ENCODE assay signal across 15 cellular contexts in the genomic region with DNA sequence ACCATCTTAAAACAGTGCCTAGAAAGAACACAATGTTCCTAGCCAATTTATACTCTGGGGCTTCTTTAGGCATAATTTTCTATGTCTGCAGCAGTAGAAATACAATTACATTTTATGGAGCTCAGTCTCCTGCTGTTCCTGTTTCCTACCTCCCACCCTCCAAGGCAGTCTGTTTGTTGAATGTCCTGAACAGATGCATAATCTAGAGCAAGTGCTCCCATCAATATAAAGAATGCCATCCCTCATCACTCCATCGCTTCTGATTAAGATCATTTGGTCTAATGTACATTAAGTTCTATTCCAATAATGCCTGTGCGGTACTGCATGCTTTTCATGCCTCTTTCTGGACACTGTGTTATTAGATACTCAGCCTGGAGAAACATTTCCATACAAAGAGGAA.
DNase-seq lines count a peak whose midpoint lies in the region; ATAC-seq lines count a peak whose summit lies in the region.
"Had no signal": no experiment of that assay in that cellular context is flagged by ENCODE, and none has a peak within 500 bp of the region (broad histone marks: within the 10 kb centered on the region; RNA-seq: fewer than 3 reads in every experiment).

No MANE protein-coding gene starts in this region.

- no peak for ATAC-seq in CD4-positive, CD25-positive, alpha-beta regulatory T cell (ENCODE audit: low read depth in 2 of 2)
- ATAC-seq in naive thymus-derived CD4-positive, alpha-beta T cell = no peak
- ATAC-seq in GM19395 (IDR thresholded peaks at IDR 0.05; ENCODE audit: unreplicated experiment) (no peak), GM21717 (IDR thresholded peaks at IDR 0.05; ENCODE audit: unreplicated experiment) (no peak), GM19463 (IDR thresholded peaks at IDR 0.05; ENCODE audit: unreplicated experiment) (no peak)
- ATAC-seq: GM23338 had no signal

- H3K4me3 Mint-ChIP-seq in activated naive CD4-positive, alpha-beta T cell treated with anti-CD3 and anti-CD28 coated beads, Interleukin-2, amount 10 ng/mL, durations not matched to agents 7 days and 5 days = no peak overlapping the region
- H3K4me3 Mint-ChIP-seq in CD4-positive, CD25-positive, alpha-beta regulatory T cell = peak overlapping the region in 1 of 4 donors; percentile 15
- peak overlapping the region; percentile 26 to 74 (median 66) for H3K4me3 Mint-ChIP-seq in naive thymus-derived CD4-positive, alpha-beta T cell
- H3K4me3 Mint-ChIP-seq: B cell, GM23338 had no signal

- H3K27ac Mint-ChIP-seq in activated naive CD4-positive, alpha-beta T cell treated with anti-CD3 and anti-CD28 coated beads, Interleukin-2, amount 10 ng/mL, durations not matched to agents 7 days and 5 days = peak overlapping the region; percentile 65
- H3K27ac Mint-ChIP-seq in CD4-positive, CD25-positive, alpha-beta regulatory T cell = peak overlapping the region in 2 of 3 donors; percentile 61 to 66
- peak overlapping the region in 8 of 9 donors; percentile 12 to 80 (median 75) for H3K27ac Mint-ChIP-seq in naive thymus-derived CD4-positive, alpha-beta T cell
- H3K27ac Mint-ChIP-seq: B cell, GM23338 had no signal

- H3K36me3 ChIP-seq in CD4-positive, CD25-positive, alpha-beta regulatory T cell (ENCODE audit: control insufficient read depth, insufficient read depth, low read length) = peaks cover 3% of the 10 kb centered on the region
- peaks cover 0 to 6% (median 4%) of the 10 kb centered on the region in 3 experiments for H3K36me3 ChIP-seq in naive thymus-derived CD4-positive, alpha-beta T cell (ENCODE audit: control insufficient read depth in 2 of 3, insufficient read depth in 3 of 3, low read length in 3 of 3)
- H3K36me3 ChIP-seq: BLaER1 treated with 17β-estradiol and CSF1 and Interleukin-3, amounts not matched to agents 10 nM and 100 nM had no signal

- peaks cover 3% of the 10 kb centered on the region for H3K4me1 ChIP-seq in CD4-positive, CD25-positive, alpha-beta regulatory T cell (ENCODE audit: control insufficient read depth, insufficient read depth, low read length, poor library complexity, severe bottlenecking)
- peaks cover 0 to 51% of the 10 kb centered on the region in 2 donors for H3K4me1 ChIP-seq in naive thymus-derived CD4-positive, alpha-beta T cell (ENCODE audit: control insufficient read depth in 2 of 2, insufficient read depth in 2 of 2, low read length in 2 of 2)
- H3K4me1 ChIP-seq: Caco-2 had no signal

- H3K36me3 Mint-ChIP-seq in activated naive CD4-positive, alpha-beta T cell treated with anti-CD3 and anti-CD28 coated beads, Interleukin-2, amount 10 ng/mL, durations not matched to agents 7 days and 5 days = peaks cover 91% of the 10 kb centered on the region
- peaks cover 39% of the 10 kb centered on the region for H3K36me3 Mint-ChIP-seq in CD4-positive, CD25-positive, alpha-beta regulatory T cell
- H3K36me3 Mint-ChIP-seq in naive thymus-derived CD4-positive, alpha-beta T cell = peaks cover 5 to 88% (median 84%) of the 10 kb centered on the region in 5 donors

- H3K9me3 ChIP-seq in CD4-positive, CD25-positive, alpha-beta regulatory T cell (ENCODE audit: control insufficient read depth in 2 of 2, low read length in 2 of 2) = no peaks in the 10 kb centered on the region
- no peaks in the 10 kb centered on the region for H3K9me3 ChIP-seq in naive thymus-derived CD4-positive, alpha-beta T cell (ENCODE audit: control insufficient read depth in 2 of 3, low read length in 3 of 3)
- H3K9me3 ChIP-seq: BLaER1 treated with 17β-estradiol and CSF1 and Interleukin-3, amounts not matched to agents 10 nM and 100 nM; Caco-2 had no signal

- no peak overlapping the region for H3K27ac ChIP-seq in CD4-positive, CD25-positive, alpha-beta regulatory T cell (ENCODE audit: insufficient read depth, low read length, poor library complexity, severe bottlenecking)
- H3K27ac ChIP-seq in naive thymus-derived CD4-positive, alpha-beta T cell (ENCODE audit: low read depth, low read length) = no peak overlapping the region
- H3K27ac ChIP-seq: BLaER1 treated with 17β-estradiol and CSF1 and Interleukin-3, amounts not matched to agents 10 nM and 100 nM had no signal

- no peaks in the 10 kb centered on the region for H3K27me3 ChIP-seq in CD4-positive, CD25-positive, alpha-beta regulatory T cell (ENCODE audit: control insufficient read depth, insufficient read depth, low read length)
- no peaks in the 10 kb centered on the region for H3K27me3 ChIP-seq in naive thymus-derived CD4-positive, alpha-beta T cell (ENCODE audit: control insufficient read depth in 2 of 2, insufficient read depth in 2 of 2, low read length in 2 of 2)
- H3K27me3 ChIP-seq: BLaER1 treated with 17β-estradiol and CSF1 and Interleukin-3, amounts not matched to agents 10 nM and 100 nM had no signal

- DNase-seq in activated naive CD4-positive, alpha-beta T cell treated with anti-CD3 and anti-CD28 coated beads, Interleukin-2, amount 10 ng/mL, durations not matched to agents 7 days and 5 days = no peak
- DNase-seq in activated naive CD4-positive, alpha-beta T cell (lab: John Stamatoyannopoulos, UW) = no peak
- no peak for DNase-seq in CD4-positive, CD25-positive, alpha-beta regulatory T cell
- DNase-seq in SK-N-DZ (ENCODE audit: low spot score) = peak; percentile 41
- no peak for DNase-seq in naive thymus-derived CD4-positive, alpha-beta T cell
- DNase-seq: 8988T, Caco-2, GDM1, HCEC 1CT had no signal

- CTCF ChIA-PET in activated naive CD4-positive, alpha-beta T cell treated with anti-CD3 and anti-CD28 coated beads, Interleukin-2, amount 10 ng/mL, durations not matched to agents 7 days and 5 days (lab: Charles Lee) = interaction anchor here (1.5 kb wide), 1 partner anchor 62 kb away, joined by 4 read pairs; no protein-coding TSS in a partner anchor
- CTCF ChIA-PET in naive thymus-derived CD4-positive, alpha-beta T cell (lab: Charles Lee) = no interaction called here

- H3K27me3 Mint-ChIP-seq in activated naive CD4-positive, alpha-beta T cell treated with anti-CD3 and anti-CD28 coated beads, Interleukin-2, amount 10 ng/mL, durations not matched to agents 7 days and 5 days = no peaks in the 10 kb centered on the region
- no peaks in the 10 kb centered on the region for H3K27me3 Mint-ChIP-seq in CD4-positive, CD25-positive, alpha-beta regulatory T cell
- H3K27me3 Mint-ChIP-seq in naive thymus-derived CD4-positive, alpha-beta T cell = no peaks in the 10 kb centered on the region
- H3K27me3 Mint-ChIP-seq: B cell had no signal

- peaks cover 59% of the 10 kb centered on the region for H3K4me1 Mint-ChIP-seq in activated naive CD4-positive, alpha-beta T cell treated with anti-CD3 and anti-CD28 coated beads, Interleukin-2, amount 10 ng/mL, durations not matched to agents 7 days and 5 days
- H3K4me1 Mint-ChIP-seq in CD4-positive, CD25-positive, alpha-beta regulatory T cell = peaks cover 14 to 42% (median 33%) of the 10 kb centered on the region in 4 donors
- peaks cover 39 to 98% (median 88%) of the 10 kb centered on the region in 7 donors for H3K4me1 Mint-ChIP-seq in naive thymus-derived CD4-positive, alpha-beta T cell
- H3K4me1 Mint-ChIP-seq: B cell had no signal

- POLR2A ChIA-PET in naive thymus-derived CD4-positive, alpha-beta T cell (lab: Charles Lee) = no interaction called here

- no peak overlapping the region for H3K4me3 ChIP-seq in CD4-positive, CD25-positive, alpha-beta regulatory T cell (ENCODE audit: low read depth, low read length)
- H3K4me3 ChIP-seq in naive thymus-derived CD4-positive, alpha-beta T cell (ENCODE audit: low read length) = no peak overlapping the region
- H3K4me3 ChIP-seq: BLaER1 treated with 17β-estradiol and CSF1 and Interleukin-3, amounts not matched to agents 10 nM and 100 nM; GM23338 had no signal

- peaks cover 15% of the 10 kb centered on the region for H3K9me3 Mint-ChIP-seq in activated naive CD4-positive, alpha-beta T cell treated with anti-CD3 and anti-CD28 coated beads, Interleukin-2, amount 10 ng/mL, durations not matched to agents 7 days and 5 days
- H3K9me3 Mint-ChIP-seq in CD4-positive, CD25-positive, alpha-beta regulatory T cell = peaks cover 0 to 3% (median 0%) of the 10 kb centered on the region in 7 donors
- peaks cover 0 to 15% (median 0%) of the 10 kb centered on the region in 11 donors for H3K9me3 Mint-ChIP-seq in naive thymus-derived CD4-positive, alpha-beta T cell
- H3K9me3 Mint-ChIP-seq: GM23338 had no signal

- intact Hi-C loops in naive thymus-derived CD4-positive, alpha-beta T cell (cut with micrococcal nuclease) = no loop called here
